Comparison of ENCODE assay signal across 19 cellular contexts in the genomic region with DNA sequence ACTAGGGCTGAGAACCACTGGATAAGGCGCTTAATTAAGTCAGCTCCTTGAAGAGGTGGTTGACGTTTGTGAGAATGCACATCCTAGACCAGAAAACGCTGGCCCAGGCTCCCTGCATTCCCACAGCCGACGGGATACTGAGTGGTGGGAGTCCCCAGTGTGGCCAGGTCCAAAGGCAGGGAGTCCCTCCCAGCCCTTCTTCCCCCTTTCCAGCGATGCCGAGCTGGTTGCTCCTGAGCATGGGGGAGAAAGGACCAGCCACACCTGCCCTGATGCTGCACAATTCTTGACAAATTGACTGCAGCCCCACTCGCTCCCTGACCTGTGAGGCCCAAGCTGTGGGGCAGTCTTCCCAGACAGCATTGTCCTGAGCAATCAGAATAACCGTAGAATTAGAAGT.
"Had no signal": no experiment of that assay in that cellular context is flagged by ENCODE, and none has a peak within 500 bp of the region (broad histone marks: within the 10 kb centered on the region; RNA-seq: fewer than 3 reads in every experiment).

No MANE protein-coding gene starts in this region.

- ATAC-seq: effector memory CD8-positive, alpha-beta T cell; esophagus mucosa; gastrocnemius medialis had no signal

- H3K27ac ChIP-seq: epithelial cell of prostate, esophagus squamous epithelium, gastrocnemius medialis, heart right ventricle, left lung, lower lobe of right lung had no signal

- H3K9me3 ChIP-seq: esophagus squamous epithelium, gastrocnemius medialis, heart right ventricle, left lung, lower lobe of right lung had no signal

- H3K4me1 ChIP-seq: esophagus squamous epithelium, gastrocnemius medialis, left lung, lower lobe of right lung had no signal

- H3K27me3 ChIP-seq: gastrocnemius medialis, heart right ventricle, left lung had no signal

- DNase-seq: cortex of kidney; effector CD8-positive, alpha-beta T cell; effector memory CD8-positive, alpha-beta T cell; endodermal cell; erythroblast; esophagus squamous epithelium; foreskin fibroblast; foreskin melanocyte; glutamatergic neuron; head of caudate nucleus; heart right ventricle; hippocampal formation; left lung; lower lobe of right lung; mesenchymal stem cell; midbrain had no signal

- H3K36me3 ChIP-seq: esophagus squamous epithelium, gastrocnemius medialis, heart right ventricle, left lung, lower lobe of right lung had no signal

- H3K4me3 ChIP-seq: esophagus squamous epithelium, gastrocnemius medialis, heart right ventricle, left lung, lower lobe of right lung had no signal
